Comparison of ENCODE assay signal across 1 cellular context in the genomic region with DNA sequence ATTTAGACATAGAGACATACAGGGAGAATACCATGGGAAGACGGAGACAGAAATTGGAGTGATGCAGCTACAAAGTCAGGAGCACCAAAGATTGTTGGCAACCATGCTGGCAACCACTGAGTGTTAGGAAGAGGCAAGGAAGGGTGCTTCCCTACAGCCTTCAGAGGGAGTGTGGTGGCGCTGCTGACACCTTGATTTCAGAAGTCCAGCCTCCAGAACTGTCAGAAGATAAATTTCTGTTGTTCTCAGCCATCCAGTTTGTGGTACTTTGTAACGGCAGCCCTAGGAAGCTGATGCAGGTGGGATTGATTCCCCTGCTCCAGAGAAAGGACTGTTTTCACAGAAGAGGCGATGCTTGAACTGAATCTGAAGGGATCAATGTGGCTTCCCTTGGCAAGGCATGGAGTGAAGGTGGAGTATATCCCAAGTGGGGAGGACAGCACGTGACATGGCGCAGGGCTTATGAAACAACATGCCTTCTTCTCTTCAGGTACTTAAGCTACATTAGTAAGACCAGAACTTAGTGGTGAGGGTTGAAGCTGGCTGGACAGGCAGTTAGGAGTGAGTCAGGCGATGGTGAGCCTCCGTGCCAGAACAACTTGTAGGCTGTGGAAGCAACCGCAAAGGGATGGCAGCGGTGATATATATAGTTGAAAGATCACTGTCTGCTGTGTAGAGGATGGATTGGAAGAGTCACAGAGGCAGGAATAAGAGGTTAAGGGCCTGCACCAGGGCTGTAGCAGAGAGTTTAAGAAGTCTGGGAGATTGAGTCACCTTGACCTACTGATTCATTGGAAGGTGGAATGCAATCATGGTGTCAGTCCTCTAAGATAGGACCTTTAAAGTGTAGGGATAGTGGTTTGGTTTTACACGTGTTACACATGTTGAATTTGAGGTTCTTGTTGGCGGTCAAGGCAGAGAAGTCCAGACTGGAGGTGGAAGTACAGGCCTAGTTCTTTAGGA.
TF ChIP-seq lines count a peak whose summit lies in the region.

No MANE protein-coding gene starts in this region.

TF ChIP-seq in endothelial cell of umbilical vein, 7 proteins besides CTCF, POLR2A, EP300 and RAD21:
- TF ChIP-seq EZH2 (IDR thresholded peaks at IDR 0.05; ENCODE audit: borderline replicate concordance, low read depth, low read length, severe bottlenecking) = no peak
- TF ChIP-seq POLR2AphosphoS5 (IDR thresholded peaks at IDR 0.05; ENCODE audit: insufficient read depth, low read depth, low read length) = no peak
- TF ChIP-seq, protein P1, sequence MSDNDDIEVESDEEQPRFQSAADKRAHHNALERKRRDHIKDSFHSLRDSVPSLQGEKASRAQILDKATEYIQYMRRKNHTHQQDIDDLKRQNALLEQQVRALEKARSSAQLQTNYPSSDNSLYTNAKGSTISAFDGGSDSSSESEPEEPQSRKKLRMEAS (IDR thresholded peaks at IDR 0.05; ENCODE audit: insufficient read depth, insufficient read length) = no peak
- TF ChIP-seq MYC (IDR thresholded peaks at IDR 0.05; ENCODE audit: low read depth, low read length) = no peak
- no peak for TF ChIP-seq GATA2 (IDR thresholded peaks at IDR 0.05; ENCODE audit: insufficient read depth, insufficient read length, low read depth, low read length)
- TF ChIP-seq FOS (IDR thresholded peaks at IDR 0.05; ENCODE audit: borderline replicate concordance, insufficient read depth, low read length) = no peak
- no peak for TF ChIP-seq JUN (IDR thresholded peaks at IDR 0.05; ENCODE audit: borderline replicate concordance, insufficient read depth, insufficient read length, low read depth)
